Comparison of ENCODE assay signal across 9 cellular contexts in the genomic region with DNA sequence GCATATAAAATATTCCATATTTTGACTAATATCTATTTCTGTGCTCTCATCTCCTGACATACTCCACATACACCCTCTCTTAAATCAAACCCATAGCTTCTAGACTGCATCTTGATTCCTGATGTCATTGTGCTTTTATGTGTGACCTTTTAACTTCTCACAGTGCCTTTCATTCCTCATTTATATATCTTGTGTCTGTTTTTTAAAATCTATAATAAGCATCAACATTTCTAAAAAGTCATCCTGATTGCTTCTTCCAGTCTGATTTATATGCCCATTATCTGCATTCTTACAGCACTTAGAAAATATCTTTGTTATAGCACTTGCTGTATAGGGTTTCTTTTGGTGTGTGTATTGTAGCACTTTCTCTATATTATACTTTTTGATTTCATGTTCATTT.
"Had no signal": no experiment of that assay in that cellular context is flagged by ENCODE, and none has a peak within 500 bp of the region (broad histone marks: within the 10 kb centered on the region; RNA-seq: fewer than 3 reads in every experiment).

No MANE protein-coding gene starts in this region.

- H3K9me3 Mint-ChIP-seq: HFFc6 had no signal

- FAIRE-seq: HepG2 had no signal

- H3K4me3 Mint-ChIP-seq: HFFc6, IgD-negative memory B cell had no signal

- H3K4me3 ChIP-seq: GM23248, HAP-1 had no signal

- H3K36me3 Mint-ChIP-seq: IgD-negative memory B cell had no signal

- H3K9ac ChIP-seq: GM23248 had no signal

- DNase-seq: GM23248, GOT3, H7, HFFc6 had no signal

- H3K4me1 ChIP-seq: HAP-1 had no signal

- H2AFZ ChIP-seq: GM23248 had no signal

- H3K36me3 ChIP-seq: HAP-1 had no signal

- H3K27ac Mint-ChIP-seq: HFFc6, IgD-negative memory B cell had no signal

- H3K27ac ChIP-seq: GM23248, HL-60 had no signal

- H3K4me1 Mint-ChIP-seq: IgD-negative memory B cell had no signal

- ATAC-seq: HCT116, HepG2 had no signal

- H3K9me3 ChIP-seq: HAP-1 had no signal
